ENCODE assay signal across 9 cellular contexts in genomic region chr6:158042245-158042798, GRCh38.
DNase-seq lines count a peak whose midpoint lies in the region; ATAC-seq and TF ChIP-seq lines count a peak whose summit lies in the region.
"Had no signal": no experiment of that assay in that cellular context is flagged by ENCODE, and none has a peak within 500 bp of the region (broad histone marks: within the 10 kb centered on the region; RNA-seq: fewer than 3 reads in every experiment).

No MANE protein-coding gene starts in this region.

- H3K27ac ChIP-seq in transverse colon = peak overlapping the region; percentile 3 to 79 (median 59)

- H3K9me3 ChIP-seq in transverse colon = no peaks in the 10 kb centered on the region

- in situ Hi-C loops in transverse colon (cut with MboI; ENCODE audit: low pct_ligation_motif_present in 1 of 4, low pct_unique_long_range_greater_than_20kb in 1 of 4, low sequenced_read_pairs in 3 of 4) = no loop called here

- TF ChIP-seq POLR2A in transverse colon (IDR thresholded peaks at IDR 0.05) = no peak

- no peak for ATAC-seq in HG03159 (IDR thresholded peaks at IDR 0.05; ENCODE audit: unreplicated experiment)
- ATAC-seq in HG02852 (IDR thresholded peaks at IDR 0.05; ENCODE audit: unreplicated experiment) = no peak
- no peak for ATAC-seq in GM21447 (IDR thresholded peaks at IDR 0.05; ENCODE audit: unreplicated experiment)

- intact Hi-C loops in transverse colon (cut with DNase I; ENCODE audit: low total_unique reads) = no loop called here

- H3K4me3 ChIP-seq in transverse colon = no peak overlapping the region

- DNase-seq in DMS53 (lab: John Stamatoyannopoulos, UW) = peak; percentile 7
- no peak for DNase-seq in DMS53 treated with DMSO at 0.1 percent for 48 hours (lab: John Stamatoyannopoulos, UW; ENCODE audit: unreplicated experiment)
- peak; percentile 38 for DNase-seq in dedifferentiated amniotic fluid mesenchymal stem cell (ENCODE audit: extremely low spot score)
- DNase-seq in lung microvascular endothelial cell (ENCODE audit: low read depth in 2 of 2) = peak; percentile 90 to 93
- DNase-seq in transverse colon = no peak
- DNase-seq: activated CD8-positive, alpha-beta memory T cell treated with anti-CD3 and anti-CD28 coated beads for 24 hours had no signal

- peaks cover 10 to 44% (median 34%) of the 10 kb centered on the region in 4 donors for H3K4me1 ChIP-seq in transverse colon

- H3K36me3 ChIP-seq in transverse colon = no peaks in the 10 kb centered on the region

- TF ChIP-seq EP300 in transverse colon (IDR thresholded peaks at IDR 0.05; ENCODE audit: low read depth) = no peak

- TF ChIP-seq CTCF in transverse colon (IDR thresholded peaks at IDR 0.05) = no peak

- no peaks in the 10 kb centered on the region for H3K27me3 ChIP-seq in transverse colon

- WGBS in transverse colon (ENCODE audit: low coverage in 1 of 2), 2 donors = 79 to 90% methylated on average over 9 to 15 of the region's 16 CpGs

Comparison
In these comparisons a context has a peak if more than half of its experiments do, and no peak if none do; other contexts are left out.
1. DNase-seq: peak in DMS53 (single experiment), dedifferentiated amniotic fluid mesenchymal stem cell (single experiment) and lung microvascular endothelial cell (2 of 2); none in DMS53 treated with DMSO at 0.1 percent for 48 hours (single experiment) and transverse colon (single experiment).